In genomic region chr17:2440930-2441329, GRCh38 we compare ENCODE assay signal across 18 cellular contexts. TPM values are rescaled to one million over a fixed set of nuclear protein-coding genes. Genes with fewer than 3 reads are reported as not detected.
DNase-seq lines count a peak whose midpoint lies in the region; ATAC-seq and TF ChIP-seq lines count a peak whose summit lies in the region.
"Had no signal": no experiment of that assay in that cellular context is flagged by ENCODE, and none has a peak within 500 bp of the region (broad histone marks: within the 10 kb centered on the region; RNA-seq: fewer than 3 reads in every experiment).

No MANE protein-coding gene starts in this region.

- peak overlapping the region; percentile 49 for H3K27ac Mint-ChIP-seq in central memory CD8-positive, alpha-beta T cell (ENCODE audit: low read depth)
- H3K27ac Mint-ChIP-seq: CD8-positive, alpha-beta T cell; GM23338; H9; HFFc6 had no signal

- peaks cover 38% of the 10 kb centered on the region for H3K36me3 Mint-ChIP-seq in central memory CD8-positive, alpha-beta T cell (ENCODE audit: insufficient read depth)

- no peaks in the 10 kb centered on the region for H3K27me3 ChIP-seq in hepatocyte

- H3K4me2 ChIP-seq in hepatocyte: no peak overlapping the region
- H3K4me2 ChIP-seq: GM23338 had no signal

- H3K4me1 ChIP-seq in HEK293 (ENCODE audit: control insufficient read depth, insufficient read depth, low read length) (no peaks in the 10 kb centered on the region), hepatocyte (ENCODE audit: insufficient read depth) (no peaks in the 10 kb centered on the region)

- H3K27me3 Mint-ChIP-seq in central memory CD8-positive, alpha-beta T cell: no peaks in the 10 kb centered on the region
- H3K27me3 Mint-ChIP-seq: CD4-positive, CD25-positive, alpha-beta regulatory T cell had no signal

- POLR2A ChIA-PET in HEK293 (lab: Yijun Ruan, JAX): no interaction called here

- H3K9me3 ChIP-seq in HEK293 (ENCODE audit: control insufficient read depth, insufficient read depth, low read depth, low read length) (no peaks in the 10 kb centered on the region; the same call in 1 of the 2 replicates), hepatocyte (ENCODE audit: low read depth) (no peaks in the 10 kb centered on the region)

- H4K20me1 ChIP-seq in hepatocyte (ENCODE audit: insufficient read depth, poor library complexity, severe bottlenecking): no peaks in the 10 kb centered on the region

- H3K79me2 ChIP-seq in hepatocyte: peaks cover 3% of the 10 kb centered on the region

- no peak for TF ChIP-seq CTCF in HEK293 (tag by site-specific recombination; IDR thresholded peaks at IDR 0.05)
- no peak for TF ChIP-seq CTCF in hepatocyte (IDR thresholded peaks at IDR 0.05; ENCODE audit: poor library complexity)

- H3K4me3 ChIP-seq in HEK293 (ENCODE audit: low read depth, low read length) (no peak overlapping the region), hepatocyte (no peak overlapping the region)
- H3K4me3 ChIP-seq: GM12878, GM23338 had no signal

- ATAC-seq in central memory CD8-positive, alpha-beta T cell (replicated peaks; ENCODE audit: extremely low read depth, poor library complexity, severe bottlenecking): no peak
- no peak for ATAC-seq in HG03565 (IDR thresholded peaks at IDR 0.05; ENCODE audit: unreplicated experiment)
- ATAC-seq: CD8-positive, alpha-beta T cell; GM12878; GM23338; HCT116 had no signal

- peaks cover 5% of the 10 kb centered on the region for H3K4me1 Mint-ChIP-seq in central memory CD8-positive, alpha-beta T cell

- H3K36me3 ChIP-seq in HEK293 (ENCODE audit: control insufficient read depth in 2 of 2, insufficient read depth in 1 of 2, low read length in 2 of 2): peaks cover 42 to 49% of the 10 kb centered on the region in 2 experiments
- H3K36me3 ChIP-seq in hepatocyte (replicated peaks; ENCODE audit: insufficient read depth, low read depth): peaks cover 3% of the 10 kb centered on the region

- CTCF ChIA-PET in HEK293 (lab: Yijun Ruan, JAX): interaction anchor here (1.1 kb wide), 1 partner anchor 235 kb away, joined by 3 read pairs; no protein-coding TSS in a partner anchor

- H3K9me2 ChIP-seq in hepatocyte (replicated peaks; ENCODE audit: insufficient read depth): no peaks in the 10 kb centered on the region

- H3K27ac ChIP-seq in HEK293 (ENCODE audit: extremely low read depth, low read depth, low read length) (no peak overlapping the region), hepatocyte (peak overlapping the region; percentile 87)

- no peaks in the 10 kb centered on the region for H3K9me3 Mint-ChIP-seq in central memory CD8-positive, alpha-beta T cell

- no peak for DNase-seq in central memory CD8-positive, alpha-beta T cell (ENCODE audit: low spot score in 2 of 2)
- DNase-seq in hepatocyte (ENCODE audit: low spot score) (no peak), COLO668 (lab: John Stamatoyannopoulos, UW; ENCODE audit: unreplicated experiment) (no peak), head of caudate nucleus (no peak)
- DNase-seq: C1 segment of cervical spinal cord; CD4-positive, CD25-positive, alpha-beta regulatory T cell; CD8-positive, alpha-beta T cell; DMS 273 treated with DMSO at 0.1 percent for 48 hours; DMS79; EL; GDM1; H9; HFFc6 had no signal

- WGBS in hepatocyte (ENCODE audit: low lambda C conversion rate, missing lambda C conversion rate): 98% methylated on average over 4 of the region's 4 CpGs

- no peak overlapping the region for H3K4me3 Mint-ChIP-seq in central memory CD8-positive, alpha-beta T cell
- H3K4me3 Mint-ChIP-seq: CD4-positive, CD25-positive, alpha-beta regulatory T cell; CD8-positive, alpha-beta T cell; GM23338; H9; HFFc6 had no signal

- intact Hi-C loops in head of caudate nucleus (cut with DNase I): no loop called here

- H2AFZ ChIP-seq in hepatocyte: no peak overlapping the region
- H2AFZ ChIP-seq: GM23338 had no signal

TF ChIP-seq in HEK293, 187 proteins besides CTCF, POLR2A, EP300 and RAD21:
- TF ChIP-seq SETDB1 (IDR thresholded peaks at IDR 0.05; ENCODE audit: insufficient read length, low read length): no peak
- peak; percentile 94 for TF ChIP-seq ZNF146 (tag by site-specific recombination; IDR thresholded peaks at IDR 0.05)
- TF ChIP-seq ZNF580 (tag by site-specific recombination; IDR thresholded peaks at IDR 0.05): 0 out of 2 replicates have a peak, but pooled peaks have one; percentile 10

RNA-seq across cellular contexts. Expression of gene MNT, which starts 40.1 kb away (rescaled TPM):
- 4.9 and 11.2 TPM in 2 replicates for total RNA-seq in hepatocyte
- polyA plus RNA-seq in hepatocyte: 8.9 and 9.9 TPM in 2 replicates
